8 cellular contexts compared by ENCODE assay signal in genomic region chr1:161539731-161540561, GRCh38. TPM values are rescaled to one million over a fixed set of nuclear protein-coding genes. Genes with fewer than 3 reads are reported as not detected.
DNase-seq lines count a peak whose midpoint lies in the region; ATAC-seq and TF ChIP-seq lines count a peak whose summit lies in the region.
"Not testable (repeated sequence)": the region's sequence is repeated elsewhere in the genome, so short reads cannot be mapped to it uniquely, and the experiment has no call there.

No MANE protein-coding gene starts in this region.

- BruUV-seq in A673 (replicated peaks; lab: Mats Ljungman, UMichigan) = TSS peak; percentile 92

- H4K20me1 ChIP-seq in smooth muscle cell (ENCODE audit: low read depth) = not testable (repeated sequence)

- intact Hi-C loops in A673 (cut with micrococcal nuclease; ENCODE audit: unreplicated experiment) = loop anchor here (10.0 kb wide), 1 partner anchor 75 kb away; no protein-coding TSS in a partner anchor

- peak; percentile 96 for DNase-seq in A673 (ENCODE audit: low spot score)
- peak; percentile 92 for DNase-seq in NCI-H2227 (lab: John Stamatoyannopoulos, UW; ENCODE audit: unreplicated experiment)
- peak; percentile 40 to 99 (median 81) for DNase-seq in activated CD4-positive, CD25-positive, alpha-beta regulatory T cell (lab: John Stamatoyannopoulos, UW)
- peak; percentile 81 to 93 for DNase-seq in cardiac fibroblast (ENCODE audit: low read depth in 2 of 2)
- peak; percentile 86 for DNase-seq in inferior parietal cortex (ENCODE audit: extremely low spot score)
- peak; percentile 48 for DNase-seq in smooth muscle cell (lab: John Stamatoyannopoulos, UW; ENCODE audit: unreplicated experiment)

- peak overlapping the region; percentile 87 for H2AFZ ChIP-seq in smooth muscle cell (ENCODE audit: low read depth)

- peak overlapping the region; percentile 92 for H3K4me2 ChIP-seq in smooth muscle cell

- H3K27me3 ChIP-seq in A673 (replicated peaks; ENCODE audit: insufficient read depth, low read depth, low read length, poor library complexity); smooth muscle cell (ENCODE audit: low read depth): not testable (repeated sequence)

- not testable (repeated sequence) for H3K79me2 ChIP-seq in smooth muscle cell (ENCODE audit: low read depth)

- H3K4me1 ChIP-seq in A673 (ENCODE audit: insufficient read depth, low read length, poor library complexity, severe bottlenecking); smooth muscle cell (ENCODE audit: low read depth): not testable (repeated sequence)

- peak overlapping the region; percentile 66 for H3K27ac ChIP-seq in A673 (ENCODE audit: low read depth, low read length, poor library complexity, severe bottlenecking)
- H3K27ac ChIP-seq in smooth muscle cell (ENCODE audit: low read depth) = not testable (repeated sequence)

- ATAC-seq in GM18858 (IDR thresholded peaks at IDR 0.05; ENCODE audit: unreplicated experiment) (peak; percentile 41), HG03066 (IDR thresholded peaks at IDR 0.05; ENCODE audit: low read depth, unreplicated experiment) (peak; percentile 50)

- not testable (repeated sequence) for H3F3A ChIP-seq in smooth muscle cell (ENCODE audit: low read depth)

- H3K36me3 ChIP-seq in A673 (ENCODE audit: insufficient read depth, low read length, poor library complexity, severe bottlenecking); smooth muscle cell (ENCODE audit: low read depth): not testable (repeated sequence)

- not testable (repeated sequence) for TF ChIP-seq CTCF in A673 (conservative IDR thresholded peaks at IDR 0.05; ENCODE audit: low read depth, low read length); cardiac fibroblast (IDR thresholded peaks at IDR 0.05; ENCODE audit: low read depth, low read length); smooth muscle cell (IDR thresholded peaks at IDR 0.05; ENCODE audit: borderline replicate concordance, insufficient read depth, poor library complexity, severe bottlenecking)

- CTCF ChIA-PET in A673 (lab: Charles Lee) = interaction anchor here (0.6 to 1.1 kb wide), 2 partner anchors 10 to 201 kb away, joined by 3 to 8 read pairs; no protein-coding TSS in a partner anchor

- H3K9ac ChIP-seq in smooth muscle cell (ENCODE audit: low read depth) = peak overlapping the region; percentile 35

- H3K9me3 ChIP-seq in A673 (ENCODE audit: low read depth, low read length, poor library complexity, severe bottlenecking); smooth muscle cell (replicated peaks; ENCODE audit: low read depth): not testable (repeated sequence)

- 2% methylated on average over 40 of the region's 40 CpGs for WGBS in smooth muscle cell (ENCODE audit: low lambda C conversion rate)

- POLR2A ChIA-PET in A673 (lab: Charles Lee; ENCODE audit: low non-redundant PET) = interaction anchor here (0.6 kb wide), 1 partner anchor 9 kb away, joined by 3 read pairs; no protein-coding TSS in a partner anchor

- peak overlapping the region; percentile 62 for H3K4me3 ChIP-seq in A673 (ENCODE audit: low read depth, low read length, poor library complexity, severe bottlenecking)
- peak overlapping the region; percentile 53 to 54 for H3K4me3 ChIP-seq in cardiac fibroblast (replicated peaks in 1 of 2; ENCODE audit: low read depth in 2 of 2, low read length in 2 of 2)
- peak overlapping the region; percentile 81 for H3K4me3 ChIP-seq in smooth muscle cell

RNA-seq across cellular contexts. Expression of gene FCGR3A, which starts 9.7 kb away (rescaled TPM):
- total RNA-seq in A673 (2021) (not detected in 2 replicates), smooth muscle cell (not detected in 2 replicates)
- polyA plus RNA-seq in smooth muscle cell = 0.09 TPM in 1 of 2 replicates, not detected in the other

RNA-seq across cellular contexts. Expression of gene HSPA6, which starts 15.6 kb away (rescaled TPM):
- total RNA-seq in A673 (2021) (0.28 and 0.37 TPM in 2 replicates), smooth muscle cell (0.18 and 0.81 TPM in 2 replicates)
- polyA plus RNA-seq in smooth muscle cell = 0.14 and 0.45 TPM in 2 replicates

RNA-seq across cellular contexts. Expression of gene FCGR2A, which starts 34.7 kb away (rescaled TPM):
- not detected in 2 replicates for total RNA-seq in A673 (2021)
- 0.36 TPM in 1 of 2 replicates, not detected in the other for total RNA-seq in smooth muscle cell
- polyA plus RNA-seq in smooth muscle cell = 0.15 and 0.46 TPM in 2 replicates
